ENCODE assay signal across 20 cellular contexts in the genomic region with DNA sequence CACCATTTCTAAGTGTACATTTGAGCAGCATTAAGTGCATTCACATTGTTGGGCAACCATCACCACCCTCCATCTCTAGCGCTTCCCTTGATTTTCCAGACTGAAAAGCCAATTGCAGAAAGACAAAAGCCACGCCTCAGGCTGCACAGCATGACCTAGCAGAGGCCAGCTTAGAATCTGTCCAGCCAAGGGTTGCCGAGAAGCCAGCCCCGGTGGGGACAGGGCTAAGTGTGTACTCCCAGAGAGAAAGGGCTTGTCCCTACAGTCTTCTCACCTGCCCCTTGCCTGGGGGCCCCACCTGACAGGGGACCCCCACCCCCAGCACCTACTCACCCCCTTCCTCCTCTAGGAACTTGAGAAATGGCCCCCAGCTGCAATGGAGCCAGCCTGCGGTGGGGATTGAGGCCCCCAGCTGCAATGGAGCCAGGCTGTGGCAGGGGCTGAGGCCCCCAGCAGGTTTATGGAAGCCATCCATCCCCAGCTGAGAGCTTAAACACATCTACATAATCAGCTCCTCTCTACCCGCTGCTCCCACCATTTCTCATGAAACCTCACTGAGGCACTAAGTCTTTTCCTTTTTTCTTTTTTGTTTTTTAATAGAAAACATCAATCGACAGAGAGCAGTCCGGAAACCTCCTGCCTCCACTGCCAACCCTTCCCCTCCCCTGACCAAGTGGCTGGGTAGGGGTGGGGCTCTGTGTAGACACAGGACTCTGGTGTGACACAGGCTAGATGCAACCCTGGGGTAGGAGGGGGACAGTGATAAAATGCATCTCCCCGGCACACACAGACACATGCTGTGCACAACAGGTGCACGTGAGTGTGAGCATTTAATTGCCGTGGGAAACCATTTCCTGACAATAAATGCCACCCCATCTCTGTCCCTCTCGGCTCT.
DNase-seq lines count a peak whose midpoint lies in the region; ATAC-seq lines count a peak whose summit lies in the region.
"Had no signal": no experiment of that assay in that cellular context is flagged by ENCODE, and none has a peak within 500 bp of the region (broad histone marks: within the 10 kb centered on the region; RNA-seq: fewer than 3 reads in every experiment).

No MANE protein-coding gene starts in this region.

- H3K4me3 ChIP-seq in iPS-20b (ENCODE audit: low read length): peak overlapping the region; percentile 45; the same call in 1 of the 2 replicates

- H3K27ac ChIP-seq in iPS-20b (ENCODE audit: low read length): no peak overlapping the region
- H3K27ac ChIP-seq: 22Rv1 had no signal

- ATAC-seq in HG02840 (IDR thresholded peaks at IDR 0.05; ENCODE audit: low FRiP score, unreplicated experiment): no peak
- ATAC-seq: PC-3 had no signal

- DNase-seq in NCI-H82 (lab: John Stamatoyannopoulos, UW) (peak; percentile 43), NCI-H82 treated with DMSO at 0.1 percent for 48 hours (lab: John Stamatoyannopoulos, UW; ENCODE audit: unreplicated experiment) (no peak), ecto neural progenitor cell (ENCODE audit: low spot score) (peak; percentile 76), HPDE6-E6E7 (ENCODE audit: extremely low spot score) (no peak), hepatic stellate cell (ENCODE audit: low spot score) (no peak)
- DNase-seq in activated naive CD4-positive, alpha-beta T cell treated with anti-CD3 and anti-CD28 coated beads, Interleukin-2, amount 50 U/mL, for 16 hours: no peak
- DNase-seq: DMS 273 treated with DMSO at 0.1 percent for 48 hours, GDM1, NCI-H1048, NCI-H1436, NCI-H2029, NCI-H2171, NCI-H526, PC-3, RPMI8226, SHP77 treated with DMSO at 0.1 percent for 48 hours, SK-N-SH had no signal

- H3K27me3 ChIP-seq in iPS-20b (ENCODE audit: insufficient read depth, low read length): peaks cover 8% of the 10 kb centered on the region; the same call in 1 of the 2 replicates

- H3K4me1 ChIP-seq in iPS-20b (ENCODE audit: insufficient read depth, low read length): peaks cover 17% of the 10 kb centered on the region; the same call in 1 of the 2 replicates

- H3K36me3 ChIP-seq in iPS-20b (ENCODE audit: insufficient read depth, low read depth, low read length): no peaks in the 10 kb centered on the region

- no peak overlapping the region for H3K9ac ChIP-seq in iPS-20b (ENCODE audit: low read depth, low read length)
- H3K9ac ChIP-seq: SK-N-SH had no signal

- no peaks in the 10 kb centered on the region for H3K9me3 ChIP-seq in iPS-20b (ENCODE audit: insufficient read depth, low read depth, low read length)
- H3K9me3 ChIP-seq: SK-N-SH had no signal

Comparison
In these comparisons a context has a peak if more than half of its experiments do, and no peak if none do; other contexts are left out.
1. DNase-seq: peak in NCI-H82 (single experiment) and ecto neural progenitor cell (single experiment); none in NCI-H82 treated with DMSO at 0.1 percent for 48 hours (single experiment), activated naive CD4-positive, alpha-beta T cell treated with anti-CD3 and anti-CD28 coated beads, Interleukin-2, amount 50 U/mL, for 16 hours (single experiment), HPDE6-E6E7 (single experiment) and hepatic stellate cell (single experiment).